25 cellular contexts compared by ENCODE assay signal in the genomic region with DNA sequence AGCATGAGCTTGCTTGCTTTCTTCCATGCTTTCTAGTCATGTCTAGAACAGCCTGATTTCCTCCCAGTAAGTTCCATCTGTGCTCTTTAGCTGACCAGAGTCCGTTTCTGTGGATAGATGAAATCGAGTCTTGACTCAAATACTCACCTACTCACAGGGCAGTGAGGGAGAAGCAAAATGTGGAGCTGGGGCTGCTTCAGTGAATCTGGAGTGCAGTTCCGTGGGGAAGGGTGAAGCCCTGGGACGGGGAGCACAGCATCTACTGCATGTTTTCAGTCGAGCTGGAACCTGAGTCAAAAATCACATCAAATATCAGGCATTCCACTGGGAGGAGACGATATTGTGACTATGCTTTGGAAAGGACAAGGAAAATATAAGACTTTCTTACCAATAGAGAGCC.
"Had no signal": no experiment of that assay in that cellular context is flagged by ENCODE, and none has a peak within 500 bp of the region (broad histone marks: within the 10 kb centered on the region; RNA-seq: fewer than 3 reads in every experiment).

No MANE protein-coding gene starts in this region.

- H3K27ac ChIP-seq: brain microvascular endothelial cell, esophagus squamous epithelium, gastrocnemius medialis, hepatocyte, left lung, lower lobe of right lung, right atrium auricular region, testis, transverse colon had no signal

- H3K4me2 ChIP-seq: hepatocyte had no signal

- H3K4me3 ChIP-seq: esophagus squamous epithelium, gastrocnemius medialis, hepatocyte, left lung, lower lobe of right lung, right atrium auricular region, testis, transverse colon had no signal

- H3K79me2 ChIP-seq: hepatocyte had no signal

- H3K4me1 ChIP-seq: esophagus squamous epithelium, gastrocnemius medialis, left lung, lower lobe of right lung, testis had no signal

- H3K27me3 ChIP-seq: right atrium auricular region, testis had no signal

- ATAC-seq: activated T-cell treated with anti-CD3 and anti-CD28 coated beads, Interleukin-2, amount 50 U/mL, for 4 hours; activated T-helper 17 cell treated with anti-CD3 and anti-CD28 coated beads, Interleukin-2, amount 50 U/mL, for 72 hours; gastrocnemius medialis; left lung; lower lobe of right lung; naive thymus-derived CD8-positive, alpha-beta T cell; stimulated activated naive CD8-positive, alpha-beta T cell treated with anti-CD3 and anti-CD28 coated beads, Interleukin-15, Interleukin-2, amounts not matched to agents 100 U/mL and 50 U/mL, for 24 hours had no signal

- DNase-seq: activated CD4-positive, alpha-beta memory T cell treated with anti-CD3 and anti-CD28 coated beads, Interleukin-2, amount 10 ng/mL, durations not matched to agents 7 days and 5 days; activated CD4-positive, alpha-beta T cell treated with anti-CD3 and anti-CD28 coated beads for 1 hour; activated CD4-positive, alpha-beta T cell treated with anti-CD3 and anti-CD28 coated beads, Interleukin-2, amount 10 ng/mL, durations not matched to agents 7 days and 5 days; activated gamma-delta T cell treated with Interleukin-2 at 50 U/mL for 16 hours; activated naive CD4-positive, alpha-beta T cell treated with anti-CD3 and anti-CD28 coated beads, Interleukin-2, amount 50 U/mL, for 16 hours; activated T-cell treated with anti-CD3 and anti-CD28 coated beads, Interleukin-2, amount 50 U/mL, for 4 hours; amniotic stem cell; brain microvascular endothelial cell; cortex of kidney; esophagus squamous epithelium; gastrocnemius medialis; glutamatergic neuron; kidney glomerular epithelial cell; left lung; lower lobe of right lung; mesenchymal stem cell; naive thymus-derived CD8-positive, alpha-beta T cell; occipital lobe; stimulated activated CD4-positive, alpha-beta T cell treated with anti-CD3 and anti-CD28 coated beads, Interleukin-4, amount 100 ng/mL, for 1 hour; stimulated activated naive CD8-positive, alpha-beta T cell treated with anti-CD3 and anti-CD28 coated beads, Interleukin-15, Interleukin-2, amounts not matched to agents 100 U/mL and 50 U/mL, for 24 hours; testis; transverse colon had no signal

- H3K36me3 ChIP-seq: brain microvascular endothelial cell, esophagus squamous epithelium, gastrocnemius medialis, left lung, lower lobe of right lung, right atrium auricular region, transverse colon had no signal

- H3K9me3 ChIP-seq: esophagus squamous epithelium, gastrocnemius medialis, left lung, lower lobe of right lung, right atrium auricular region, testis, transverse colon had no signal

- H2AFZ ChIP-seq: hepatocyte had no signal
